ENCODE assay signal across 3 cellular contexts in the genomic region with DNA sequence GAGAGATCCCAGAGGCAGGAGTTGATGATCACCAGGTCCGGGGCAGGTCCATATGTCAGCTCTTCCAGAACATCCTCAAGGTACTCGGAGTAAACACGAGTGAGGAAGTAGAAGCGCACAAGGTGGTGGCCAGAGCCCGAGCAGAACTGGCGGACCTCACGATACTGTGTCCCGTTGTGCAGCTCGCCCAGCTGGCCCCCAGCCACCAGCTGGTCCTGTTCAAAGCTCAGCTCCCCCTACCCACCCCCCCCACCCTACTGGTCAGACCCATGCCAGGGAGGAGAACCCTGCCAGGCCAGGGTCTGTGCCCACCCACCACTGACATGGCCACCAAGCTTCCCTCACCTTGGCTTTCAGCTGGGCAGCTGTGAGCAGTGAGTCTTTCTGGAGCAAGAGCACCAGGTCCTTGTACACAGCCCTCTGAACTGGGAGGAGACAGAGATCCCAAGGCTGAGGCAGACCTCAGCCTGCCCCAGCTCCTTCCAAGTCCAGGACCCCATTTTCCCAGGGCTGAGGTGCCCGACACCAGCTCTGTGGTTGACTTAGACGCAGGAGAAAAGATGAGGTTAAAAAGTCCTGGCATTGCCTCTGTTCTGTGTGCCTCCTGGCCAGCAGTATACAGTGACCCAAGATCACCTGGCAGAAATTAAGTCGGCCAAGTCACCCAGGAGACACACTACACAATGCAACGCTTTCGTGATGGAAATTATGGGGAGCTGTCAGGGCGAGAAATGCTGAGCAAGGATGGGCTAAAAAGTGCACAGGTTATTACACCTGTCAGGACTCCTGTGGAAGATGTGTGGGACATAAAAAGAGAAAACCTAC.
TF ChIP-seq lines count a peak whose summit lies in the region.

No MANE protein-coding gene starts in this region.

TF ChIP-seq in HCT116, 20 proteins besides CTCF, POLR2A, EP300 and RAD21:
- no peak for TF ChIP-seq EGR1 (IDR thresholded peaks at IDR 0.05; ENCODE audit: low read depth)
- no peak for TF ChIP-seq JUND (IDR thresholded peaks at IDR 0.05)

TF ChIP-seq in GM12878, 131 proteins besides CTCF, POLR2A, EP300 and RAD21:
- TF ChIP-seq, protein P1, sequence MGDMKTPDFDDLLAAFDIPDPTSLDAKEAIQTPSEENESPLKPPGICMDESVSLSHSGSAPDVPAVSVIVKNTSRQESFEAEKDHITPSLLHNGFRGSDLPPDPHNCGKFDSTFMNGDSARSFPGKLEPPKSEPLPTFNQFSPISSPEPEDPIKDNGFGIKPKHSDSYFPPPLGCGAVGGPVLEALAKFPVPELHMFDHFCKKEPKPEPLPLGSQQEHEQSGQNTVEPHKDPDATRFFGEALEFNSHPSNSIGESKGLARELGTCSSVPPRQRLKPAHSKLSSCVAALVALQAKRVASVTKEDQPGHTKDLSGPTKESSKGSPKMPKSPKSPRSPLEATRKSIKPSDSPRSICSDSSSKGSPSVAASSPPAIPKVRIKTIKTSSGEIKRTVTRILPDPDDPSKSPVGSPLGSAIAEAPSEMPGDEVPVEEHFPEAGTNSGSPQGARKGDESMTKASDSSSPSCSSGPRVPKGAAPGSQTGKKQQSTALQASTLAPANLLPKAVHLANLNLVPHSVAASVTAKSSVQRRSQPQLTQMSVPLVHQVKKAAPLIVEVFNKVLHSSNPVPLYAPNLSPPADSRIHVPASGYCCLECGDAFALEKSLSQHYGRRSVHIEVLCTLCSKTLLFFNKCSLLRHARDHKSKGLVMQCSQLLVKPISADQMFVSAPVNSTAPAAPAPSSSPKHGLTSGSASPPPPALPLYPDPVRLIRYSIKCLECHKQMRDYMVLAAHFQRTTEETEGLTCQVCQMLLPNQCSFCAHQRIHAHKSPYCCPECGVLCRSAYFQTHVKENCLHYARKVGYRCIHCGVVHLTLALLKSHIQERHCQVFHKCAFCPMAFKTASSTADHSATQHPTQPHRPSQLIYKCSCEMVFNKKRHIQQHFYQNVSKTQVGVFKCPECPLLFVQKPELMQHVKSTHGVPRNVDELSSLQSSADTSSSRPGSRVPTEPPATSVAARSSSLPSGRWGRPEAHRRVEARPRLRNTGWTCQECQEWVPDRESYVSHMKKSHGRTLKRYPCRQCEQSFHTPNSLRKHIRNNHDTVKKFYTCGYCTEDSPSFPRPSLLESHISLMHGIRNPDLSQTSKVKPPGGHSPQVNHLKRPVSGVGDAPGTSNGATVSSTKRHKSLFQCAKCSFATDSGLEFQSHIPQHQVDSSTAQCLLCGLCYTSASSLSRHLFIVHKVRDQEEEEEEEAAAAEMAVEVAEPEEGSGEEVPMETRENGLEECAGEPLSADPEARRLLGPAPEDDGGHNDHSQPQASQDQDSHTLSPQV (IDR thresholded peaks at IDR 0.05): no peak
- TF ChIP-seq BACH1 (IDR thresholded peaks at IDR 0.05; ENCODE audit: borderline replicate concordance) (no peak), KLF5 (IDR thresholded peaks at IDR 0.05; ENCODE audit: partially characterized antibody) (no peak), NR2C2 (IDR thresholded peaks at IDR 0.05; ENCODE audit: borderline replicate concordance, control insufficient read depth, insufficient read length, low read depth) (no peak), ZNF207 (IDR thresholded peaks at IDR 0.05; ENCODE audit: borderline replicate concordance) (no peak), EZH2 (IDR thresholded peaks at IDR 0.05; ENCODE audit: borderline replicate concordance, control insufficient read depth, low read depth, low read length) (no peak), HDGF (IDR thresholded peaks at IDR 0.05) (no peak), RB1 (IDR thresholded peaks at IDR 0.05; ENCODE audit: borderline replicate concordance) (no peak), BMI1 (IDR thresholded peaks at IDR 0.05; ENCODE audit: borderline replicate concordance) (no peak), PAX8 (IDR thresholded peaks at IDR 0.05) (no peak), RFX5 (IDR thresholded peaks at IDR 0.05; ENCODE audit: low read depth, low read length) (no peak), ZNF622 (IDR thresholded peaks at IDR 0.05) (no peak), STAT3 (IDR thresholded peaks at IDR 0.05; ENCODE audit: low read depth, low read length) (no peak), WRNIP1 (IDR thresholded peaks at IDR 0.05; ENCODE audit: borderline replicate concordance, low read depth, low read length) (no peak), SREBF1 (IDR thresholded peaks at IDR 0.05; ENCODE audit: low read length) (no peak), SPI1 (IDR thresholded peaks at IDR 0.05; ENCODE audit: borderline replicate concordance, insufficient read depth, low read depth, low read length) (no peak), NBN (IDR thresholded peaks at IDR 0.05) (no peak)
- TF ChIP-seq, protein P2, sequence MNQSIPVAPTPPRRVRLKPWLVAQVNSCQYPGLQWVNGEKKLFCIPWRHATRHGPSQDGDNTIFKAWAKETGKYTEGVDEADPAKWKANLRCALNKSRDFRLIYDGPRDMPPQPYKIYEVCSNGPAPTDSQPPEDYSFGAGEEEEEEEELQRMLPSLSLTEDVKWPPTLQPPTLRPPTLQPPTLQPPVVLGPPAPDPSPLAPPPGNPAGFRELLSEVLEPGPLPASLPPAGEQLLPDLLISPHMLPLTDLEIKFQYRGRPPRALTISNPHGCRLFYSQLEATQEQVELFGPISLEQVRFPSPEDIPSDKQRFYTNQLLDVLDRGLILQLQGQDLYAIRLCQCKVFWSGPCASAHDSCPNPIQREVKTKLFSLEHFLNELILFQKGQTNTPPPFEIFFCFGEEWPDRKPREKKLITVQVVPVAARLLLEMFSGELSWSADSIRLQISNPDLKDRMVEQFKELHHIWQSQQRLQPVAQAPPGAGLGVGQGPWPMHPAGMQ (IDR thresholded peaks at IDR 0.05; ENCODE audit: borderline replicate concordance): no peak
- TF ChIP-seq, protein P3, sequence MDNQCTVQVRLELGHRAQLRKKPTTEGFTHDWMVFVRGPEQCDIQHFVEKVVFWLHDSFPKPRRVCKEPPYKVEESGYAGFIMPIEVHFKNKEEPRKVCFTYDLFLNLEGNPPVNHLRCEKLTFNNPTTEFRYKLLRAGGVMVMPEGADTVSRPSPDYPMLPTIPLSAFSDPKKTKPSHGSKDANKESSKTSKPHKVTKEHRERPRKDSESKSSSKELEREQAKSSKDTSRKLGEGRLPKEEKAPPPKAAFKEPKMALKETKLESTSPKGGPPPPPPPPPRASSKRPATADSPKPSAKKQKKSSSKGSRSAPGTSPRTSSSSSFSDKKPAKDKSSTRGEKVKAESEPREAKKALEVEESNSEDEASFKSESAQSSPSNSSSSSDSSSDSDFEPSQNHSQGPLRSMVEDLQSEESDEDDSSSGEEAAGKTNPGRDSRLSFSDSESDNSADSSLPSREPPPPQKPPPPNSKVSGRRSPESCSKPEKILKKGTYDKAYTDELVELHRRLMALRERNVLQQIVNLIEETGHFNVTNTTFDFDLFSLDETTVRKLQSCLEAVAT (IDR thresholded peaks at IDR 0.05): no peak
- TF ChIP-seq, protein P4, sequence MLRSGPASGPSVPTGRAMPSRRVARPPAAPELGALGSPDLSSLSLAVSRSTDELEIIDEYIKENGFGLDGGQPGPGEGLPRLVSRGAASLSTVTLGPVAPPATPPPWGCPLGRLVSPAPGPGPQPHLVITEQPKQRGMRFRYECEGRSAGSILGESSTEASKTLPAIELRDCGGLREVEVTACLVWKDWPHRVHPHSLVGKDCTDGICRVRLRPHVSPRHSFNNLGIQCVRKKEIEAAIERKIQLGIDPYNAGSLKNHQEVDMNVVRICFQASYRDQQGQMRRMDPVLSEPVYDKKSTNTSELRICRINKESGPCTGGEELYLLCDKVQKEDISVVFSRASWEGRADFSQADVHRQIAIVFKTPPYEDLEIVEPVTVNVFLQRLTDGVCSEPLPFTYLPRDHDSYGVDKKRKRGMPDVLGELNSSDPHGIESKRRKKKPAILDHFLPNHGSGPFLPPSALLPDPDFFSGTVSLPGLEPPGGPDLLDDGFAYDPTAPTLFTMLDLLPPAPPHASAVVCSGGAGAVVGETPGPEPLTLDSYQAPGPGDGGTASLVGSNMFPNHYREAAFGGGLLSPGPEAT (IDR thresholded peaks at IDR 0.05; ENCODE audit: low read depth): no peak

TF ChIP-seq in neural cell, 6 proteins besides CTCF, POLR2A, EP300 and RAD21:
- TF ChIP-seq POLR2AphosphoS5 (IDR thresholded peaks at IDR 0.05) (no peak), SMC3 (conservative IDR thresholded peaks at IDR 0.05; ENCODE audit: poor library complexity) (no peak), TAF1 (IDR thresholded peaks at IDR 0.05; ENCODE audit: low read depth) (no peak), MXI1 (conservative IDR thresholded peaks at IDR 0.05; ENCODE audit: poor library complexity, severe bottlenecking) (no peak)
